In the genomic region with DNA sequence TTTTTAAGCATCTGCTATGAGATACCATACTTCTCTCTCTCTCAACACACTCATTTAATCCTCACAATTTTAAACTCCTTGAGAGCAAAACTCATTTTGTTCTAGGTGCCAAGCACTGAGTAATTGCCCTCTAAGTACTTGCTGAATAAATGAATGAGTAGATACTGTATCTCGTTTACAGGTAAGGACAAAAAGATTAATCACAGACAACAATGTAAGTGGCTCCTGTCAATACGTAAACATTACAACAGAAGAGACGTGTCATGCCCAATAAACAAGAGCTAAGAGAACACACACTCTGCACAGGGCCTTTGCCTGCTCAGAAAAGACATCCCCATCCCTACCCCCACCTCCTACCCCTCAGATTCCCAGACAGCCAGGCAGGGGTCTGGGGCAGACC, we compare ENCODE assay signal across 13 cellular contexts. TPM values are rescaled to one million over a fixed set of nuclear protein-coding genes. Genes with fewer than 3 reads are reported as not detected.
DNase-seq lines count a peak whose midpoint lies in the region; ATAC-seq and TF ChIP-seq lines count a peak whose summit lies in the region.
"Had no signal": no experiment of that assay in that cellular context is flagged by ENCODE, and none has a peak within 500 bp of the region (broad histone marks: within the 10 kb centered on the region; RNA-seq: fewer than 3 reads in every experiment).

No MANE protein-coding gene starts in this region.

- H3K4me2 ChIP-seq in GM23338: no peak overlapping the region

- ATAC-seq in GM23338 (peak; percentile 21; the same call in 1 of the 3 replicates), SK-N-SH treated with all-trans-retinoic acid at 6 μM for 48 hours (no peak)

- H3K9me2 ChIP-seq in GM23338 (ENCODE audit: insufficient read depth): no peaks in the 10 kb centered on the region

- H3K27ac Mint-ChIP-seq in CD14-positive monocyte (peak overlapping the region; percentile 60 to 99 (median 97)), GM23338 (peak overlapping the region; percentile 54), nephron (peak overlapping the region; percentile 22 to 70 (median 58))
- H3K27ac Mint-ChIP-seq: activated naive CD4-positive, alpha-beta T cell treated with anti-CD3 and anti-CD28 coated beads for 36 hours; IgD-negative memory B cell had no signal

- no peaks in the 10 kb centered on the region for H3K9me3 ChIP-seq in ascending aorta
- H3K9me3 ChIP-seq: Caco-2, thoracic aorta had no signal

- H2AFZ ChIP-seq in GM23338: no peak overlapping the region

- H3K4me3 ChIP-seq in GM23338 (no peak overlapping the region), ascending aorta (no peak overlapping the region)
- H3K4me3 ChIP-seq: thoracic aorta had no signal

- H3K79me2 ChIP-seq in GM23338 (replicated peaks; ENCODE audit: insufficient read depth): peaks cover 100% of the 10 kb centered on the region

- H3K36me3 ChIP-seq in GM23338 (ENCODE audit: insufficient read depth) (no peaks in the 10 kb centered on the region), ascending aorta (no peaks in the 10 kb centered on the region)
- H3K36me3 ChIP-seq: thoracic aorta had no signal

- H4K20me1 ChIP-seq in GM23338 (replicated peaks; ENCODE audit: insufficient read depth): peaks cover 45% of the 10 kb centered on the region

- H3K27ac ChIP-seq in GM23338 (ENCODE audit: low read depth) (no peak overlapping the region), ascending aorta (peak overlapping the region; percentile 62 to 83)

- H3K4me3 Mint-ChIP-seq in CD14-positive monocyte: no peak overlapping the region
- no peak overlapping the region for H3K4me3 Mint-ChIP-seq in GM23338
- no peak overlapping the region for H3K4me3 Mint-ChIP-seq in nephron
- H3K4me3 Mint-ChIP-seq: activated naive CD4-positive, alpha-beta T cell treated with anti-CD3 and anti-CD28 coated beads for 36 hours had no signal

- H3K27me3 Mint-ChIP-seq in CD14-positive monocyte (ENCODE audit: low read depth in 3 of 3): no peaks in the 10 kb centered on the region
- H3K27me3 Mint-ChIP-seq in GM23338 (ENCODE audit: insufficient read depth, low read depth, poor library complexity): peaks cover 8% of the 10 kb centered on the region
- H3K27me3 Mint-ChIP-seq in nephron (ENCODE audit: low read depth): no peaks in the 10 kb centered on the region
- H3K27me3 Mint-ChIP-seq: IgD-negative memory B cell had no signal

- peaks cover 6 to 17% of the 10 kb centered on the region in 2 donors for H3K36me3 Mint-ChIP-seq in CD14-positive monocyte
- H3K36me3 Mint-ChIP-seq in GM23338 (ENCODE audit: low read depth): no peaks in the 10 kb centered on the region
- H3K36me3 Mint-ChIP-seq in nephron (ENCODE audit: low read depth): peaks cover 5% of the 10 kb centered on the region

- peaks cover 70% of the 10 kb centered on the region for H3K4me1 Mint-ChIP-seq in CD14-positive monocyte
- peaks cover 62% of the 10 kb centered on the region for H3K4me1 Mint-ChIP-seq in GM23338
- peaks cover 77% of the 10 kb centered on the region for H3K4me1 Mint-ChIP-seq in nephron

- TF ChIP-seq CTCF in CD14-positive monocyte (IDR thresholded peaks at IDR 0.05): no peak
- no peak for TF ChIP-seq CTCF in GM23338 (conservative IDR thresholded peaks at IDR 0.05; ENCODE audit: low read depth in 2 of 2)
- TF ChIP-seq CTCF in ascending aorta (IDR thresholded peaks at IDR 0.05): no peak
- no peak for TF ChIP-seq CTCF in nephron (IDR thresholded peaks at IDR 0.05; ENCODE audit: unreplicated experiment in 3 of 3)

- peaks cover 45% of the 10 kb centered on the region for H3K4me1 ChIP-seq in GM23338 (ENCODE audit: insufficient read depth)
- peaks cover 0 to 54% of the 10 kb centered on the region in 2 donors for H3K4me1 ChIP-seq in ascending aorta
- H3K4me1 ChIP-seq: Caco-2 had no signal

- intact Hi-C loops in CD14-positive monocyte (cut with micrococcal nuclease): loop anchor here (5.0 kb wide), 2 partner anchors 50 to 60 kb away; a partner anchor contains a TSS
- intact Hi-C loops in ascending aorta (cut with DNase I): no loop called here

- H3K27me3 ChIP-seq in GM23338 (ENCODE audit: insufficient read depth) (no peaks in the 10 kb centered on the region), ascending aorta (no peaks in the 10 kb centered on the region)

- DNase-seq in CD14-positive monocyte (ENCODE audit: low spot score) (no peak), GM23338 (ENCODE audit: low spot score) (no peak), ascending aorta (ENCODE audit: low spot score in 2 of 2) (no peak), NCI-H748 treated with DMSO at 0.1 percent for 48 hours (lab: John Stamatoyannopoulos, UW) (no peak), DMS79 treated with DMSO at 0.1 percent for 48 hours (lab: John Stamatoyannopoulos, UW) (no peak)
- DNase-seq: activated CD4-positive, alpha-beta T cell treated with anti-CD3 and anti-CD28 coated beads for 1 hour; activated naive CD4-positive, alpha-beta T cell treated with anti-CD3 and anti-CD28 coated beads for 36 hours; Caco-2; cortex of kidney had no signal

- no peaks in the 10 kb centered on the region; the same call in 1 of the 2 replicates for H3F3A ChIP-seq in GM23338 (replicated peaks; ENCODE audit: low read depth)

- H3K9me3 Mint-ChIP-seq in CD14-positive monocyte: no peaks in the 10 kb centered on the region
- no peaks in the 10 kb centered on the region for H3K9me3 Mint-ChIP-seq in GM23338
- no peaks in the 10 kb centered on the region for H3K9me3 Mint-ChIP-seq in nephron
- H3K9me3 Mint-ChIP-seq: activated naive CD4-positive, alpha-beta T cell treated with anti-CD3 and anti-CD28 coated beads for 36 hours; IgD-negative memory B cell had no signal

TF ChIP-seq in GM23338, 12 proteins besides CTCF, POLR2A, EP300 and RAD21 (continues in another document):
- TF ChIP-seq ZNF114 (CRISPR knock-in tag; IDR thresholded peaks at IDR 0.05) (no peak), POLR2AphosphoS5 (IDR thresholded peaks at IDR 0.05; ENCODE audit: low read depth) (no peak)

TF ChIP-seq in SK-N-SH treated with all-trans-retinoic acid at 6 μM for 48 hours, 23 proteins besides CTCF, POLR2A, EP300 and RAD21:
- TF ChIP-seq ZNF8 (CRISPR knock-in tag; IDR thresholded peaks at IDR 0.05): no peak
- TF ChIP-seq, protein P1, sequence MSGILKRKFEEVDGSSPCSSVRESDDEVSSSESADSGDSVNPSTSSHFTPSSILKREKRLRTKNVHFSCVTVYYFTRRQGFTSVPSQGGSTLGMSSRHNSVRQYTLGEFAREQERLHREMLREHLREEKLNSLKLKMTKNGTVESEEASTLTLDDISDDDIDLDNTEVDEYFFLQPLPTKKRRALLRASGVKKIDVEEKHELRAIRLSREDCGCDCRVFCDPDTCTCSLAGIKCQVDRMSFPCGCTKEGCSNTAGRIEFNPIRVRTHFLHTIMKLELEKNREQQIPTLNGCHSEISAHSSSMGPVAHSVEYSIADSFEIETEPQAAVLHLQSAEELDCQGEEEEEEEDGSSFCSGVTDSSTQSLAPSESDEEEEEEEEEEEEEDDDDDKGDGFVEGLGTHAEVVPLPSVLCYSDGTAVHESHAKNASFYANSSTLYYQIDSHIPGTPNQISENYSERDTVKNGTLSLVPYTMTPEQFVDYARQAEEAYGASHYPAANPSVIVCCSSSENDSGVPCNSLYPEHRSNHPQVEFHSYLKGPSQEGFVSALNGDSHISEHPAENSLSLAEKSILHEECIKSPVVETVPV (CRISPR knock-in tag; IDR thresholded peaks at IDR 0.05): no peak
- no peak for TF ChIP-seq ZNF565 (CRISPR knock-in tag; conservative IDR thresholded peaks at IDR 0.05; ENCODE audit: low read depth)
- no peak for TF ChIP-seq TCF4 (CRISPR knock-in tag; IDR thresholded peaks at IDR 0.05; ENCODE audit: borderline replicate concordance)
- no peak for TF ChIP-seq ZFP3 (CRISPR knock-in tag; IDR thresholded peaks at IDR 0.05)
- TF ChIP-seq PPARA (CRISPR knock-in tag; IDR thresholded peaks at IDR 0.05; ENCODE audit: borderline replicate concordance): no peak
- TF ChIP-seq OSR1 (CRISPR knock-in tag; IDR thresholded peaks at IDR 0.05): no peak
- TF ChIP-seq, protein P2, sequence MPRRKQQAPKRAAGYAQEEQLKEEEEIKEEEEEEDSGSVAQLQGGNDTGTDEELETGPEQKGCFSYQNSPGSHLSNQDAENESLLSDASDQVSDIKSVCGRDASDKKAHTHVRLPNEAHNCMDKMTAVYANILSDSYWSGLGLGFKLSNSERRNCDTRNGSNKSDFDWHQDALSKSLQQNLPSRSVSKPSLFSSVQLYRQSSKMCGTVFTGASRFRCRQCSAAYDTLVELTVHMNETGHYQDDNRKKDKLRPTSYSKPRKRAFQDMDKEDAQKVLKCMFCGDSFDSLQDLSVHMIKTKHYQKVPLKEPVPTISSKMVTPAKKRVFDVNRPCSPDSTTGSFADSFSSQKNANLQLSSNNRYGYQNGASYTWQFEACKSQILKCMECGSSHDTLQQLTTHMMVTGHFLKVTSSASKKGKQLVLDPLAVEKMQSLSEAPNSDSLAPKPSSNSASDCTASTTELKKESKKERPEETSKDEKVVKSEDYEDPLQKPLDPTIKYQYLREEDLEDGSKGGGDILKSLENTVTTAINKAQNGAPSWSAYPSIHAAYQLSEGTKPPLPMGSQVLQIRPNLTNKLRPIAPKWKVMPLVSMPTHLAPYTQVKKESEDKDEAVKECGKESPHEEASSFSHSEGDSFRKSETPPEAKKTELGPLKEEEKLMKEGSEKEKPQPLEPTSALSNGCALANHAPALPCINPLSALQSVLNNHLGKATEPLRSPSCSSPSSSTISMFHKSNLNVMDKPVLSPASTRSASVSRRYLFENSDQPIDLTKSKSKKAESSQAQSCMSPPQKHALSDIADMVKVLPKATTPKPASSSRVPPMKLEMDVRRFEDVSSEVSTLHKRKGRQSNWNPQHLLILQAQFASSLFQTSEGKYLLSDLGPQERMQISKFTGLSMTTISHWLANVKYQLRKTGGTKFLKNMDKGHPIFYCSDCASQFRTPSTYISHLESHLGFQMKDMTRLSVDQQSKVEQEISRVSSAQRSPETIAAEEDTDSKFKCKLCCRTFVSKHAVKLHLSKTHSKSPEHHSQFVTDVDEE (CRISPR knock-in tag; IDR thresholded peaks at IDR 0.05): no peak
- TF ChIP-seq TOX (CRISPR knock-in tag; IDR thresholded peaks at IDR 0.05; ENCODE audit: borderline replicate concordance): no peak
- TF ChIP-seq CSDC2 (CRISPR knock-in tag; IDR thresholded peaks at IDR 0.05): no peak
- TF ChIP-seq GLIS3 (CRISPR knock-in tag; IDR thresholded peaks at IDR 0.05): no peak

RNA-seq across cellular contexts. Expression of a gene that starts 59.8 kb away (rescaled TPM):
- polyA plus RNA-seq in CD14-positive monocyte (1 to 10 TPM; 2.7 to 3.0 TPM), GM23338 (2016; fragmentation: Nextera tagmentation; extraction: Ambion mirVana) (9.8 and 11.6 TPM in 2 replicates)
- 45.4 and 47.7 TPM in 2 replicates for total RNA-seq in GM23338 (2014; rRNA removed; shearing (Covaris generic))
- total RNA-seq in ascending aorta: 47.4 TPM
